ENCODE assay signal across 1 cellular context in genomic region chr10:71860243-71861029, GRCh38.
TF ChIP-seq lines count a peak whose summit lies in the region.

No MANE protein-coding gene starts in this region.

TF ChIP-seq in HepG2, 621 proteins besides CTCF, POLR2A, EP300 and RAD21 (continued from another document and continues in another):
- peak; percentile 37; the same call in 1 of the 2 replicates for TF ChIP-seq HMGXB3 (CRISPR knock-in tag; IDR thresholded peaks at IDR 0.05; ENCODE audit: borderline replicate concordance)
- no peak; the same call in 1 of the 2 replicates for TF ChIP-seq ZHX2 (IDR thresholded peaks at IDR 0.05; ENCODE audit: low read depth)
- no peak for TF ChIP-seq ZHX2 (CRISPR knock-in tag; IDR thresholded peaks at IDR 0.05; ENCODE audit: borderline replicate concordance)
- TF ChIP-seq TGIF2 (CRISPR knock-in tag; IDR thresholded peaks at IDR 0.05), result peak; percentile 86
- TF ChIP-seq AHDC1 (CRISPR knock-in tag; IDR thresholded peaks at IDR 0.05; ENCODE audit: borderline replicate concordance), result no peak
- TF ChIP-seq ZNF496 (CRISPR knock-in tag; IDR thresholded peaks at IDR 0.05; ENCODE audit: insufficient replicate concordance), result no peak
- TF ChIP-seq ZNF788 (CRISPR knock-in tag; IDR thresholded peaks at IDR 0.05; ENCODE audit: borderline replicate concordance), result no peak
- TF ChIP-seq BRF2 (CRISPR knock-in tag; IDR thresholded peaks at IDR 0.05), result no peak
- no peak for TF ChIP-seq TEAD2 (CRISPR knock-in tag; IDR thresholded peaks at IDR 0.05)
- TF ChIP-seq SMARCC2 (IDR thresholded peaks at IDR 0.05), result no peak
- no peak for TF ChIP-seq CSRNP1 (CRISPR knock-in tag; IDR thresholded peaks at IDR 0.05)
- TF ChIP-seq E2F1 (CRISPR knock-in tag; IDR thresholded peaks at IDR 0.05), result no peak
- TF ChIP-seq RBM39 (IDR thresholded peaks at IDR 0.05; ENCODE audit: low read depth, low read length, poor library complexity, severe bottlenecking), result no peak
- no peak for TF ChIP-seq KAT7 (CRISPR knock-in tag; IDR thresholded peaks at IDR 0.05; ENCODE audit: borderline replicate concordance)
- no peak for TF ChIP-seq BCL3 (CRISPR knock-in tag; IDR thresholded peaks at IDR 0.05)
- TF ChIP-seq ZGPAT (CRISPR knock-in tag; IDR thresholded peaks at IDR 0.05), result peak; percentile 49; the same call in 1 of the 2 replicates
- no peak for TF ChIP-seq ESRRA (CRISPR knock-in tag; IDR thresholded peaks at IDR 0.05; ENCODE audit: low read depth)
- no peak for TF ChIP-seq ZNF451 (CRISPR knock-in tag; IDR thresholded peaks at IDR 0.05)
- TF ChIP-seq CEBPZ (IDR thresholded peaks at IDR 0.05; ENCODE audit: low read length), result no peak
- TF ChIP-seq KAT8 (CRISPR knock-in tag; IDR thresholded peaks at IDR 0.05), result peak; percentile 74
